ENCODE assay signal across 19 cellular contexts in genomic region chrX:18894156-18894555, GRCh38.
DNase-seq lines count a peak whose midpoint lies in the region; ATAC-seq, FAIRE-seq and TF ChIP-seq lines count a peak whose summit lies in the region.
"Had no signal": no experiment of that assay in that cellular context is flagged by ENCODE, and none has a peak within 500 bp of the region (broad histone marks: within the 10 kb centered on the region; RNA-seq: fewer than 3 reads in every experiment).

No MANE protein-coding gene starts in this region.

- H3K4me2 ChIP-seq in GM23338: no peak overlapping the region

- H3K4me1 ChIP-seq in BE2C (no peaks in the 10 kb centered on the region), GM23338 (ENCODE audit: insufficient read depth) (no peaks in the 10 kb centered on the region), ascending aorta (peaks cover 0 to 15% of the 10 kb centered on the region in 2 donors), gastrocnemius medialis (peaks cover 7 to 10% of the 10 kb centered on the region in 2 donors)

- H3K9me3 Mint-ChIP-seq in GM23338: no peaks in the 10 kb centered on the region
- H3K9me3 Mint-ChIP-seq: CD4-positive, alpha-beta T cell had no signal

- H3K27me3 ChIP-seq in BE2C (no peaks in the 10 kb centered on the region), GM23338 (ENCODE audit: insufficient read depth) (no peaks in the 10 kb centered on the region), ascending aorta (no peaks in the 10 kb centered on the region), gastrocnemius medialis (no peaks in the 10 kb centered on the region)

- H3K4me1 Mint-ChIP-seq in GM23338: peaks cover 3% of the 10 kb centered on the region; the same call in 1 of the 3 replicates
- H3K4me1 Mint-ChIP-seq: B cell had no signal

- no peak for TF ChIP-seq POLR2A in gastrocnemius medialis (IDR thresholded peaks at IDR 0.05)

- H3K36me3 ChIP-seq in BE2C (peaks cover 63% of the 10 kb centered on the region), GM23338 (ENCODE audit: insufficient read depth) (no peaks in the 10 kb centered on the region), ascending aorta (peaks cover 0 to 4% of the 10 kb centered on the region in 2 donors), gastrocnemius medialis (no peaks in the 10 kb centered on the region)

- H3K27ac Mint-ChIP-seq in GM23338: no peak overlapping the region
- H3K27ac Mint-ChIP-seq: B cell; CD4-positive, alpha-beta T cell had no signal

- no peak for ATAC-seq in GM23338
- ATAC-seq in gastrocnemius medialis: peak in 1 of 2 donors; percentile 31
- no peak for ATAC-seq in HG03097 (IDR thresholded peaks at IDR 0.05; ENCODE audit: low FRiP score, unreplicated experiment)

- in situ Hi-C loops in gastrocnemius medialis (cut with MboI; ENCODE audit: low sequenced_read_pairs in 4 of 4): loop anchor here in 3 of 4 donors (25.0 kb wide), 2 partner anchors 207 to 443 kb away; partner anchors contain the start of gene PDHA1 (in 1 of the 3)

- FAIRE-seq in RCC 7860 (lab: Jason Lieb, UNC): no peak
- FAIRE-seq: H1 had no signal

- no peaks in the 10 kb centered on the region for H3K79me2 ChIP-seq in GM23338 (replicated peaks; ENCODE audit: insufficient read depth)

- H3K27ac ChIP-seq in GM23338 (ENCODE audit: low read depth) (no peak overlapping the region), ascending aorta (peak overlapping the region; percentile 75 to 85), gastrocnemius medialis (peak overlapping the region; percentile 78 to 87 (median 83))

- H3K36me3 Mint-ChIP-seq in GM23338 (ENCODE audit: low read depth): no peaks in the 10 kb centered on the region; the same call in 2 of the 3 replicates

- H3K4me3 ChIP-seq in BE2C (ENCODE audit: low read depth, low read length): no peak overlapping the region
- H3K4me3 ChIP-seq in GM23338: no peak overlapping the region
- no peak overlapping the region for H3K4me3 ChIP-seq in ascending aorta
- H3K4me3 ChIP-seq in gastrocnemius medialis: no peak overlapping the region

- H3F3A ChIP-seq in GM23338 (replicated peaks; ENCODE audit: low read depth): no peaks in the 10 kb centered on the region

- H4K20me1 ChIP-seq in GM23338 (replicated peaks; ENCODE audit: insufficient read depth): no peaks in the 10 kb centered on the region

- intact Hi-C loops in ascending aorta (cut with DNase I) (loop anchor here (2.0 to 5.0 kb wide), 3 partner anchors 217 to 499 kb away; no protein-coding TSS in a partner anchor), gastrocnemius medialis (cut with DNase I; ENCODE audit: low total_unique reads) (loop anchor here (2.0 kb wide), 3 partner anchors 61 to 469 kb away; partner anchors contain the start of gene CDKL5)

- no peaks in the 10 kb centered on the region for H3K9me2 ChIP-seq in GM23338 (ENCODE audit: insufficient read depth)

- no peak overlapping the region for H3K4me3 Mint-ChIP-seq in GM23338
- H3K4me3 Mint-ChIP-seq: B cell; CD4-positive, alpha-beta T cell had no signal

- DNase-seq in BE2C (no peak), GM23338 (ENCODE audit: low spot score) (no peak), ascending aorta (ENCODE audit: low spot score in 2 of 2) (no peak), gastrocnemius medialis (no peak), RCC 7860 (ENCODE audit: low spot score) (no peak), NCI-H2081 (lab: John Stamatoyannopoulos, UW) (no peak), RPMI8226 (no peak)
- DNase-seq: Calu3; CD4-positive, alpha-beta T cell; DMS53; Karpas-422; MM.1S; NCI-H1105 treated with DMSO at 0.1 percent for 48 hours; NCI-H1694 treated with DMSO at 0.1 percent for 48 hours; NCI-H345; NCI-H526 treated with DMSO at 0.1 percent for 48 hours had no signal

- H3K9me3 ChIP-seq in BE2C (no peaks in the 10 kb centered on the region), ascending aorta (no peaks in the 10 kb centered on the region), gastrocnemius medialis (no peaks in the 10 kb centered on the region)

- no peak overlapping the region for H2AFZ ChIP-seq in GM23338

- H3K27me3 Mint-ChIP-seq in GM23338 (ENCODE audit: insufficient read depth, low read depth, poor library complexity): peaks cover 3% of the 10 kb centered on the region
- H3K27me3 Mint-ChIP-seq: B cell; CD4-positive, alpha-beta T cell had no signal

- TF ChIP-seq CTCF in BE2C (IDR thresholded peaks at IDR 0.05; ENCODE audit: low read depth, low read length) (peak; percentile 13; the same call in 1 of the 2 replicates), GM23338 (conservative IDR thresholded peaks at IDR 0.05; ENCODE audit: low read depth in 2 of 2) (peak in 1 of 2 experiments; percentile 16; a peak in 1 of 4 replicates), ascending aorta (IDR thresholded peaks at IDR 0.05) (no peak), gastrocnemius medialis (IDR thresholded peaks at IDR 0.05 in 4 of 5, conservative IDR thresholded peaks at IDR 0.05 in 1 of 5) (no peak)

TF ChIP-seq in GM23338, 12 proteins besides CTCF, POLR2A, EP300 and RAD21 (continues in another document):
- TF ChIP-seq EZH2phosphoT487 (IDR thresholded peaks at IDR 0.05; ENCODE audit: unreplicated experiment) (no peak), NANOG (IDR thresholded peaks at IDR 0.05; ENCODE audit: borderline replicate concordance) (no peak), REST (IDR thresholded peaks at IDR 0.05; ENCODE audit: unreplicated experiment) (peak; percentile 57)
